Comparison of ENCODE assay signal across 1 cellular context in the genomic region with DNA sequence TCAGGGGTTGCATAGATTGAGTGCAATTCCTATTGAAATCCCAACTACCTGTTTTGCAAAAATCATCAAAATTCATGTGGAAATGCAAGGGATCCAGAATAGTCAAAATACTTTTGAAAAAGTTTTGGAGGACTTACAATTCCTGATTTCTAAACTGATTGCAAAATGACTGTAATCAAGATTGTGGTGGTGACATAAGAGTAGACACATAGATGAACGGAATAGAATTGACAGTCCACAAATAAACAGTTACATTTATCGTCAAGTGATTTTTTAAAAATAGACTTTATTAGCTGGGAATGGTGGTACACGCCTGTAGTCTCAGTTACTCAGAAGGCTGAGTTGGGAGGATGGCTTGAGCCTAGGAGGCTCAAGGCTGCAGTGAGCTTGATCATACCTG.
A peak's percentile ranks its signal among the peaks of the same experiment; 100 is the strongest.
TF ChIP-seq lines count a peak whose summit lies in the region.

No MANE protein-coding gene starts in this region.

TF ChIP-seq in K562, 482 proteins besides CTCF, POLR2A, EP300 and RAD21:
- TF ChIP-seq GATA2 (CRISPR knock-in tag; IDR thresholded peaks at IDR 0.05) (peak; percentile 11; the same call in 1 of the 2 replicates), ARID4B (CRISPR knock-in tag; IDR thresholded peaks at IDR 0.05) (peak; percentile 36; the same call in 1 of the 2 replicates), CEBPB (tag; IDR thresholded peaks at IDR 0.05) (peak; percentile 59; the same call in 1 of the 2 replicates), TAF15 (IDR thresholded peaks at IDR 0.05; ENCODE audit: low read depth, low read length) (no peak), ETV1 (tag; conservative IDR thresholded peaks at IDR 0.05; ENCODE audit: low read depth) (0 out of 2 replicates have a peak, but pooled peaks have one; percentile 21)
- TF ChIP-seq, protein P1, sequence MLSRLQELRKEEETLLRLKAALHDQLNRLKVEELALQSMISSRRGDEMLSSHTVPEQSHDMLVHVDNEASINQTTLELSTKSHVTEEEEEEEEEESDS (CRISPR knock-in tag; IDR thresholded peaks at IDR 0.05), result no peak
TF ChIP-seq in K562: peak in this region for 4.
